In the genomic region with DNA sequence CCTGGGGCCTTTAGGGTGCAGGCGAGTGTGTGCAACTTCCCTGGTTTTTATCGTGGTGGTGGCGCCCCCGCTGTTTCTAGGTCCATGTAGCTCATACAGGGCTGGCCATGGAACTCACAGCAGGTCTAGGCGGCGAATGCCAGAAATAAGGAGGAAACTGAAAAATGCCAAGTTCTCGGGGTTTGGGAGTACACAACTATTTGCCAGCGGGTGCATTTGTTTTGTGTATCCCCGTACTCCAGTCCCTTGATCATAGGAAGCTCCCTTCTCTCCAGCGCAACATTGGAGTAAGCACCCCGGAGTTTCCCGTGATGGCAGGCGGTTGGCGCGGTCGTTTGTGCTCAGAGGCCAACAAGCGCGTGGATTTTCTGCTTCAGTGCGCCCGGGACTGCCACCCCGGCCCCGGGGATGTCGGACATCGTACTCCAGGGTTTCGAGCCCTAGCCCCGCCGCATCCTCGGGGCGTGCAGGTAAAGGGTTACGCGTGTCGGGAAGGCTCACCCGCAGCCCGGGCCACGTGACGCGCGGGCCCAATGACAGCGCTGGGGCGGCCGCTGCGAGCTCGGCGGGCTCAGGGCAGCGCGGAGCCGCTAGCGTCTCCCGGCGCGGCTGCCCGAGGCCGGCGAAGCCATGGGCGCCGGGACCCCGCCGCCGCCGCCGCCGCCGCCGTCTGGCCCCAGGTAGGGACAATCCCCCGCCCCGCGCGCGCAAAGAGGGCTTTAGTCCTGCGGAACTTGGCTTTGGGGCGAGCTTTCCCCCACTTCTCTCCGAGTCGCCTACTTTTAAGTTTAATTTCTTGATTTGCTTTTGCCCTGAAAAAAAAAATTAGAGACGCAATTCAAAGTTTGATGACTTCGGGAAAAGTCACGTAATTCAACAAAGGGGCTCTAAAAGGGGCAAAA, we compare ENCODE assay signal across 8 cellular contexts.
A peak's percentile ranks its signal among the peaks of the same experiment; 100 is the strongest.
DNase-seq lines count a peak whose midpoint lies in the region; ATAC-seq, FAIRE-seq and TF ChIP-seq lines count a peak whose summit lies in the region.

No MANE protein-coding gene starts in this region.

- TF ChIP-seq CTCF in IMR-90 (conservative IDR thresholded peaks at IDR 0.05; ENCODE audit: low read depth, low read length) (no peak), WERI-Rb-1 (IDR thresholded peaks at IDR 0.05; ENCODE audit: low read depth, low read length) (no peak), keratinocyte (optimal IDR thresholded peaks at IDR 0.05 in 1 of 3, IDR thresholded peaks at IDR 0.05 in 1 of 3, conservative IDR thresholded peaks at IDR 0.05 in 1 of 3; ENCODE audit: extremely low read depth in 1 of 3, insufficient read depth in 2 of 3, low read length in 3 of 3) (peak in 1 of 3 experiments; percentile 7), spleen (IDR thresholded peaks at IDR 0.05 in 8 of 11, conservative IDR thresholded peaks at IDR 0.05 in 3 of 11) (no peak)

- H3K9me3 Mint-ChIP-seq in CD8-positive, alpha-beta memory T cell, result peaks cover 0 to 4% (median 0%) of the 10 kb centered on the region in 5 donors

- no peak overlapping the region for H3K18ac ChIP-seq in IMR-90 (ENCODE audit: low read depth, low read length)

- H4K91ac ChIP-seq in IMR-90 (ENCODE audit: insufficient read depth, low read depth, low read length), result no peak overlapping the region

- H3K36me3 Mint-ChIP-seq in CD8-positive, alpha-beta memory T cell, result no peaks in the 10 kb centered on the region

- no peaks in the 10 kb centered on the region for H3K79me2 ChIP-seq in keratinocyte (ENCODE audit: control insufficient read depth, insufficient read depth, low read length)

- H4K20me1 ChIP-seq in IMR-90 (ENCODE audit: insufficient read depth, low read length), result no peaks in the 10 kb centered on the region
- H4K20me1 ChIP-seq in keratinocyte (ENCODE audit: control insufficient read depth, extremely low read depth, insufficient read depth, low read length), result no peaks in the 10 kb centered on the region

- TF ChIP-seq POLR2A in IMR-90 (IDR thresholded peaks at IDR 0.05; ENCODE audit: low read depth, low read length), result no peak
- no peak for TF ChIP-seq POLR2A in spleen (IDR thresholded peaks at IDR 0.05)

- H3K27me3 ChIP-seq in CD8-positive, alpha-beta memory T cell (ENCODE audit: insufficient read depth, low read length, poor library complexity, severe bottlenecking), result peaks cover 7% of the 10 kb centered on the region
- H3K27me3 ChIP-seq in IMR-90 (ENCODE audit: control insufficient read depth, insufficient read depth, low read length) (peaks cover 21% of the 10 kb centered on the region), WERI-Rb-1 (ENCODE audit: insufficient read depth, low read depth, severe bottlenecking) (peaks cover 95% of the 10 kb centered on the region), keratinocyte (ENCODE audit: control insufficient read depth, extremely low read depth, insufficient read depth, low read length) (peaks cover 19% of the 10 kb centered on the region), spleen (replicated peaks in 1 of 7) (peaks cover 4 to 83% (median 46%) of the 10 kb centered on the region in 7 donors)

- H3K27me3 Mint-ChIP-seq in CD8-positive, alpha-beta memory T cell, result peaks cover 25 to 64% of the 10 kb centered on the region in 2 donors

- H3K79me1 ChIP-seq in IMR-90 (ENCODE audit: low read depth in 1 of 2, low read length in 2 of 2), result no peaks in the 10 kb centered on the region

- DNase-seq in CD8-positive, alpha-beta memory T cell, result peak in 2 of 5 donors; percentile 15 to 60
- no peak for DNase-seq in IMR-90
- peak; percentile 10 for DNase-seq in WERI-Rb-1
- DNase-seq in caudate nucleus (lab: John Stamatoyannopoulos, UW), result peak in 56 of 61 donors; percentile 7 to 79 (median 48)
- DNase-seq in keratinocyte (ENCODE audit: low read depth, low spot score), result no peak
- DNase-seq in spleen, result peak; percentile 86
- DNase-seq in mesenteric fat pad (ENCODE audit: low spot score), result no peak

- no peak overlapping the region for H2BK120ac ChIP-seq in IMR-90 (ENCODE audit: low read depth, low read length)

- H3K27ac Mint-ChIP-seq in CD8-positive, alpha-beta memory T cell, result no peak overlapping the region

- H3K9me1 ChIP-seq in IMR-90 (ENCODE audit: insufficient read depth, low read length) (no peaks in the 10 kb centered on the region), keratinocyte (ENCODE audit: control insufficient read depth, extremely low read depth, insufficient read depth, low read length) (no peaks in the 10 kb centered on the region)

- no TSS peak for BruUV-seq in IMR-90 (replicated peaks; lab: Mats Ljungman, UMichigan)

- no peaks in the 10 kb centered on the region for H3K36me3 ChIP-seq in CD8-positive, alpha-beta memory T cell (ENCODE audit: insufficient read depth, low read length)
- H3K36me3 ChIP-seq in IMR-90 (ENCODE audit: control insufficient read depth, insufficient read depth, low read length), result no peaks in the 10 kb centered on the region
- no peaks in the 10 kb centered on the region for H3K36me3 ChIP-seq in WERI-Rb-1
- H3K36me3 ChIP-seq in keratinocyte (ENCODE audit: control insufficient read depth in 2 of 2, extremely low read depth in 1 of 2, insufficient read depth in 2 of 2, low read length in 2 of 2), result no peaks in the 10 kb centered on the region
- no peaks in the 10 kb centered on the region for H3K36me3 ChIP-seq in spleen

- 1% methylated on average over 33 of the region's 76 CpGs; no CpG with 5 or more reads in 1 of the 2 experiments for WGBS in IMR-90 (ENCODE audit: extremely low coverage in 2 of 2, insufficient read length in 1 of 2), 2 experiments
- WGBS in spleen, 5 donors, result 1 to 4% (median 1%) methylated on average over 48 to 76 of the region's 76 CpGs

- CTCF ChIA-PET in CD8-positive, alpha-beta memory T cell (lab: Charles Lee), result interaction anchor here (0.7 to 1.3 kb wide), 6 partner anchors 12 to 331 kb away, joined by 3 to 4 read pairs (median 3); no protein-coding TSS in a partner anchor
- CTCF ChIA-PET in IMR-90 (lab: Yijun Ruan, JAX), result interaction anchor here (1.0 to 1.3 kb wide), 2 partner anchors 79 to 113 kb away, joined by 3 to 4 read pairs; no protein-coding TSS in a partner anchor

- H2BK15ac ChIP-seq in IMR-90 (ENCODE audit: low read depth, low read length), result no peak overlapping the region

- dilution Hi-C loops in IMR-90 (cut with HindIII; ENCODE audit: low sequenced_read_pairs, unreplicated experiment), result no loop called here
- dilution Hi-C loops in keratinocyte (cut with MboI; ENCODE audit: extremely low pct_ligation_motif_present, low sequenced_read_pairs), result no loop called here

- no peak overlapping the region for H3K14ac ChIP-seq in IMR-90 (replicated peaks; ENCODE audit: low read depth, low read length)

- H3K4me1 ChIP-seq in CD8-positive, alpha-beta memory T cell (ENCODE audit: insufficient read depth, low read length), result peaks cover 5% of the 10 kb centered on the region
- H3K4me1 ChIP-seq in IMR-90 (ENCODE audit: control insufficient read depth, insufficient read depth, low read length), result no peaks in the 10 kb centered on the region
- H3K4me1 ChIP-seq in keratinocyte (ENCODE audit: control insufficient read depth, extremely low read depth, insufficient read depth, low read length), result peaks cover 6% of the 10 kb centered on the region
- peaks cover 5 to 19% (median 15%) of the 10 kb centered on the region in 6 donors for H3K4me1 ChIP-seq in spleen

- no peak overlapping the region for H4K5ac ChIP-seq in IMR-90 (ENCODE audit: low read depth, low read length)

- intact Hi-C loops in IMR-90 (cut with micrococcal nuclease) (loop anchor here (1.0 to 10.0 kb wide), 3 partner anchors 113 to 581 kb away; no protein-coding TSS in a partner anchor), spleen (cut with DNase I; ENCODE audit: low total_unique reads) (no loop called here)

- in situ Hi-C loops in IMR-90 (cut with MboI; ENCODE audit: low sequenced_read_pairs), result loop anchor here (10.0 kb wide), 1 partner anchor 111 kb away; no protein-coding TSS in a partner anchor

- H2AK9ac ChIP-seq in IMR-90 (replicated peaks; ENCODE audit: low read depth, low read length, poor library complexity), result no peak overlapping the region

- no peak for FAIRE-seq in keratinocyte (lab: Jason Lieb, UNC)

- no peak overlapping the region for H3K23ac ChIP-seq in IMR-90 (ENCODE audit: low read depth, low read length)

- no peak for TF ChIP-seq RAD21 in IMR-90 (IDR thresholded peaks at IDR 0.05; ENCODE audit: low read length)

- peak overlapping the region; percentile 59 for H3K4me3 ChIP-seq in CD8-positive, alpha-beta memory T cell (ENCODE audit: low read length)
- peak overlapping the region; percentile 36 for H3K4me3 ChIP-seq in IMR-90 (ENCODE audit: insufficient read depth, low read depth, low read length)
- no peak overlapping the region for H3K4me3 ChIP-seq in WERI-Rb-1 (ENCODE audit: low read depth, low read length)
- H3K4me3 ChIP-seq in keratinocyte (ENCODE audit: control insufficient read depth in 2 of 3, extremely low read depth in 1 of 3, insufficient read depth in 2 of 3, low read depth in 1 of 3, low read length in 3 of 3), result peak overlapping the region; percentile 46 to 75 (median 68)
- peak overlapping the region; percentile 26 to 75 (median 50) for H3K4me3 ChIP-seq in spleen

- no peak overlapping the region for H3K56ac ChIP-seq in IMR-90 (ENCODE audit: extremely low read depth, insufficient read depth, low read length)

- H3K9ac ChIP-seq in IMR-90 (ENCODE audit: low read depth, low read length), result no peak overlapping the region
- peak overlapping the region; percentile 23 for H3K9ac ChIP-seq in keratinocyte (ENCODE audit: control insufficient read depth, extremely low read depth, insufficient read depth, low read length)

- H3K4me2 ChIP-seq in IMR-90 (ENCODE audit: low read depth, low read length), result peak overlapping the region; percentile 75
- H3K4me2 ChIP-seq in keratinocyte (ENCODE audit: control insufficient read depth, extremely low read depth, insufficient read depth, low read depth, low read length), result peak overlapping the region; percentile 96

- peak overlapping the region; percentile 79 for H2AFZ ChIP-seq in IMR-90 (replicated peaks; ENCODE audit: low read length, poor library complexity)
- H2AFZ ChIP-seq in keratinocyte (ENCODE audit: control insufficient read depth, low read length), result peak overlapping the region; percentile 83

- H3K4me3 Mint-ChIP-seq in CD8-positive, alpha-beta memory T cell, result peak overlapping the region in 6 of 7 donors; percentile 60 to 88 (median 67)

- H2BK20ac ChIP-seq in IMR-90 (ENCODE audit: low read depth, low read length), result no peak overlapping the region

- H2AK5ac ChIP-seq in IMR-90 (ENCODE audit: low read depth, low read length), result no peak overlapping the region

- H2BK5ac ChIP-seq in IMR-90 (ENCODE audit: low read depth, low read length, poor library complexity, severe bottlenecking), result no peak overlapping the region

- no peak overlapping the region for H3K27ac ChIP-seq in CD8-positive, alpha-beta memory T cell (ENCODE audit: low read depth, low read length)
- H3K27ac ChIP-seq in IMR-90 (ENCODE audit: insufficient read depth, low read length) (no peak overlapping the region), WERI-Rb-1 (no peak overlapping the region), caudate nucleus (ENCODE audit: low read depth, low read length) (no peak overlapping the region), keratinocyte (ENCODE audit: control insufficient read depth, insufficient read depth, low read length) (no peak overlapping the region), spleen (no peak overlapping the region)

- H3K9me3 ChIP-seq in CD8-positive, alpha-beta memory T cell (ENCODE audit: low read length), result no peaks in the 10 kb centered on the region
- no peaks in the 10 kb centered on the region for H3K9me3 ChIP-seq in IMR-90 (ENCODE audit: control insufficient read depth, insufficient read depth, low read length)
- H3K9me3 ChIP-seq in WERI-Rb-1 (ENCODE audit: severe bottlenecking), result peaks cover 5% of the 10 kb centered on the region
- no peaks in the 10 kb centered on the region for H3K9me3 ChIP-seq in keratinocyte (ENCODE audit: control insufficient read depth, low read depth, low read length)
- no peaks in the 10 kb centered on the region for H3K9me3 ChIP-seq in spleen

- H4K8ac ChIP-seq in IMR-90 (ENCODE audit: low read depth in 2 of 2, low read length in 2 of 2), result no peak overlapping the region

- peak; percentile 75 for ATAC-seq in GM21423 (IDR thresholded peaks at IDR 0.05; ENCODE audit: unreplicated experiment)
- peak; percentile 91 for ATAC-seq in IMR-90 (ENCODE audit: low read depth)

- POLR2A ChIA-PET in CD8-positive, alpha-beta memory T cell (lab: Charles Lee), result no interaction called here
- POLR2A ChIA-PET in IMR-90 (lab: Charles Lee; ENCODE audit: unreplicated experiment), result no interaction called here

- H3K4me1 Mint-ChIP-seq in CD8-positive, alpha-beta memory T cell, result peaks cover 8 to 18% (median 17%) of the 10 kb centered on the region in 3 donors

- H3K4ac ChIP-seq in IMR-90 (ENCODE audit: low read depth, low read length), result no peak overlapping the region

Comparison
In these comparisons a context has a peak if more than half of its experiments do, and no peak if none do; other contexts are left out.
1. DNase-seq: peak in WERI-Rb-1 (single experiment), caudate nucleus (56 of 61) and spleen (single experiment); none in IMR-90 (single experiment), keratinocyte (single experiment) and mesenteric fat pad (single experiment).